Comparison of ENCODE assay signal across 13 cellular contexts in the genomic region with DNA sequence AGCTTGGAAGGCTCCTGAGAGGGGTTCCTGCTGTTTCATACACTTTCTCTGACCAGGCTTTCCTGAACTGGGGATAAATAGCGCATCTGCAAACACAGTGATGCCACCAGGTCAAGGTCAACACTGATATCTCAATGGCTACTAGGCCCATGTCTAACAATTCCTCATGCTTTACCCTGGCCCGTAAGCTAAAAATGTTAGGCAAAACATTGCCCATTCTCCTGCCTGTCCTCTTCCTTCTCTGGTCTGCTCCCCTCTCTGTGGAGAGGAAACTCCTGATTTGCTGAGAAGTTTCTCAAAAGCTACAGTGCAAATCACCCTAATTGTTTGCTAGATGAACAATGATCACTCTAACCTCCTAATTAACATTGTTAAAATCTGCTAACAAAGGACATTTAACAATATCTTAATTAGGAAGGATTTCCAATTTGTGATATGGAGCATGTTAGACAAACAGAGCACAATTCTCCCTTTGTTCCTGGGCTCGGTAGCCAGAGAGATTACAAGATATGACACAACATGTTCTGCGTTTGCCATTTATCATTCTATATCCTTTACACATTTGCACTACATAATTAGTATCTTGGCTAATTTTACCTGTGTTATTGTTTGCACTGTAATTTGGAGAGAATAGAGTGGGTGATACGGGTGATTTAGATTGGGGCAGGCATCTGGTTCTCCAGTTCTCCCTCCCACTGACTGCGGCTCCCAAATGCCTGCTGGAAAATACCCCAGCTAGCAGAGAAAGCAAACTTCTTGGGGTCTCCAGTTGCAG.
DNase-seq lines count a peak whose midpoint lies in the region; ATAC-seq and TF ChIP-seq lines count a peak whose summit lies in the region.
"Had no signal": no experiment of that assay in that cellular context is flagged by ENCODE, and none has a peak within 500 bp of the region (broad histone marks: within the 10 kb centered on the region; RNA-seq: fewer than 3 reads in every experiment).

No MANE protein-coding gene starts in this region.

- peak; percentile 35 for ATAC-seq in esophagus mucosa
- ATAC-seq in HG03139 (IDR thresholded peaks at IDR 0.05; ENCODE audit: unreplicated experiment): no peak
- ATAC-seq in upper lobe of right lung: no peak
- ATAC-seq: Right ventricle myocardium inferior had no signal

- H3K27ac ChIP-seq in HUES64 (ENCODE audit: low read depth, low read length) (peak overlapping the region; percentile 36; the same call in 1 of the 2 replicates), upper lobe of right lung (no peak overlapping the region)
- H3K27ac ChIP-seq: KMS-11 had no signal

- no peaks in the 10 kb centered on the region for H3K9me3 ChIP-seq in HUES64 (ENCODE audit: insufficient read depth, low read depth, low read length)
- H3K9me3 ChIP-seq in upper lobe of right lung: no peaks in the 10 kb centered on the region
- H3K9me3 ChIP-seq: BE2C had no signal

- H3K9ac ChIP-seq in HUES64 (ENCODE audit: low read depth, low read length): no peak overlapping the region
- H3K9ac ChIP-seq: KMS-11 had no signal

- DNase-seq in COR-L47 (lab: John Stamatoyannopoulos, UW): peak; percentile 97
- peak; percentile 2 for DNase-seq in NCI-H345 (lab: John Stamatoyannopoulos, UW)
- DNase-seq in upper lobe of right lung: no peak
- no peak for DNase-seq in RKO (ENCODE audit: low spot score)
- DNase-seq: activated CD4-positive, alpha-beta T cell treated with anti-CD3 and anti-CD28 coated beads for 4 hours; activated T-cell treated with anti-CD3 and anti-CD28 coated beads for 4 hours; BE2C; T1000 had no signal

- H3K27me3 ChIP-seq in HUES64 (ENCODE audit: insufficient read depth, low read length): no peaks in the 10 kb centered on the region
- H3K27me3 ChIP-seq in upper lobe of right lung: no peaks in the 10 kb centered on the region
- H3K27me3 ChIP-seq: BE2C had no signal

- intact Hi-C loops in upper lobe of right lung (cut with DNase I): no loop called here

- H3K4me3 ChIP-seq in HUES64 (ENCODE audit: low read length) (no peak overlapping the region), upper lobe of right lung (no peak overlapping the region)

- 87% methylated on average over 6 of the region's 6 CpGs for WGBS in HUES64

- H3K36me3 ChIP-seq in HUES64 (ENCODE audit: insufficient read depth, low read length): no peaks in the 10 kb centered on the region
- H3K36me3 ChIP-seq in upper lobe of right lung: no peaks in the 10 kb centered on the region
- H3K36me3 ChIP-seq: BE2C had no signal

- H3K4me1 ChIP-seq in HUES64 (ENCODE audit: insufficient read depth, low read length) (peaks cover 68% of the 10 kb centered on the region), upper lobe of right lung (no peaks in the 10 kb centered on the region)
- H3K4me1 ChIP-seq: BE2C had no signal

- TF ChIP-seq CTCF in upper lobe of right lung (IDR thresholded peaks at IDR 0.05): no peak

Comparison
In these comparisons a context has a peak if more than half of its experiments do, and no peak if none do; other contexts are left out.
1. DNase-seq: peak in COR-L47 (single experiment) and NCI-H345 (single experiment); none in upper lobe of right lung (single experiment) and RKO (single experiment).